1 cellular context compared by ENCODE assay signal in the genomic region with DNA sequence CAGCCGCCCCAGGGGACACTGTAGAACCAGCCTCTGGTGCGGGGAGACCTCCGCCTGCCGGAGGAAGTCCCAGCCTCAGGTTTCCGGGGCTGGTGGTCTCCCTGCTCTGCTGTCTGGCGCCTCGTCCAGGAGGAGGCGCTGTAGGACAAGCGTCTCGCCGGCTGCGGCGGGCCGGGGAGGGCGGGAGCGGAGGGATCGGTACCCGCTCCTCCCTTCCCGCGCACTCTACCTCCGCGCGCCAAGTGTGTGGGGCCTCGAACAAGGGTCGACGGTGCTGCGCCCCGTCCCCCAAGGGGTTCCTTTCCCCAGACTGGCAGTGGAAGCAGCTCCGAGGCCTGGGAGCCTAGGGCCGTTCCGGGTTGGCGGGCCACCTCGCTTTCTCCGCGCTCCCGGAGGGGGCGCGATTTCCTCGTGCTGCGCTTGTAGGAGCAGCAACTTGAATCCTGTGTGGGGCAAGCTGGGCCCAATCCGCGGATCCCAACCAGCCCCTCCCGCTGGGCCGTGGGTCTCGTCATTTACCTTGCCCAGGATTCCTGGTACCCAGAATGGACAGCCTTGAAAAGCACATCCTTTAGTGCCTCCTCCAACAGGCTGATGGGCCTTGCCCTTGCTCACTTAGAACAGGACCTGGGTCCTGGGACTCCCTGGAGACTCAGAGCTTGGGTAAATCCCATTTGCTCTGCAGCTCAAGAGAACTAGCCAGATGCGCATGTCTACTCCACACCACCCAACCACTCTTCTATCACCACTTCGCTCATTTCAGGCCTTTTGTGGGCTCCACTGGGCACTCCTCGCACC.
TF ChIP-seq lines count a peak whose summit lies in the region.

No MANE protein-coding gene starts in this region.

TF ChIP-seq in HEK293, 187 proteins besides CTCF, POLR2A, EP300 and RAD21 (continued from another document and continues in another):
- TF ChIP-seq, protein P1, sequence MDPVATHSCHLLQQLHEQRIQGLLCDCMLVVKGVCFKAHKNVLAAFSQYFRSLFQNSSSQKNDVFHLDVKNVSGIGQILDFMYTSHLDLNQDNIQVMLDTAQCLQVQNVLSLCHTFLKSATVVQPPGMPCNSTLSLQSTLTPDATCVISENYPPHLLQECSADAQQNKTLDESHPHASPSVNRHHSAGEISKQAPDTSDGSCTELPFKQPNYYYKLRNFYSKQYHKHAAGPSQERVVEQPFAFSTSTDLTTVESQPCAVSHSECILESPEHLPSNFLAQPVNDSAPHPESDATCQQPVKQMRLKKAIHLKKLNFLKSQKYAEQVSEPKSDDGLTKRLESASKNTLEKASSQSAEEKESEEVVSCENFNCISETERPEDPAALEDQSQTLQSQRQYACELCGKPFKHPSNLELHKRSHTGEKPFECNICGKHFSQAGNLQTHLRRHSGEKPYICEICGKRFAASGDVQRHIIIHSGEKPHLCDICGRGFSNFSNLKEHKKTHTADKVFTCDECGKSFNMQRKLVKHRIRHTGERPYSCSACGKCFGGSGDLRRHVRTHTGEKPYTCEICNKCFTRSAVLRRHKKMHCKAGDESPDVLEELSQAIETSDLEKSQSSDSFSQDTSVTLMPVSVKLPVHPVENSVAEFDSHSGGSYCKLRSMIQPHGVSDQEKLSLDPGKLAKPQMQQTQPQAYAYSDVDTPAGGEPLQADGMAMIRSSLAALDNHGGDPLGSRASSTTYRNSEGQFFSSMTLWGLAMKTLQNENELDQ (tag by site-specific recombination; IDR thresholded peaks at IDR 0.05; ENCODE audit: low read depth): no peak
- TF ChIP-seq ZFP41 (tag by site-specific recombination; IDR thresholded peaks at IDR 0.05; ENCODE audit: borderline replicate concordance) (no peak), ZNF514 (tag by site-specific recombination; IDR thresholded peaks at IDR 0.05) (no peak), ZNF155 (tag by site-specific recombination; IDR thresholded peaks at IDR 0.05) (no peak), ZNF776 (tag by site-specific recombination; IDR thresholded peaks at IDR 0.05; ENCODE audit: borderline replicate concordance) (no peak), ZNF571 (tag by site-specific recombination; IDR thresholded peaks at IDR 0.05) (no peak), ZNF37A (tag by site-specific recombination; IDR thresholded peaks at IDR 0.05) (no peak), ZNF654 (tag by site-specific recombination; IDR thresholded peaks at IDR 0.05; ENCODE audit: low read depth) (no peak), GLIS1 (tag by site-specific recombination; IDR thresholded peaks at IDR 0.05) (no peak), YY1 (tag by site-specific recombination; IDR thresholded peaks at IDR 0.05) (no peak), ZNF114 (tag by site-specific recombination; IDR thresholded peaks at IDR 0.05) (no peak), MYNN (tag by site-specific recombination; IDR thresholded peaks at IDR 0.05; ENCODE audit: borderline replicate concordance) (no peak), HOXD13 (CRISPR knock-in tag; IDR thresholded peaks at IDR 0.05; ENCODE audit: borderline replicate concordance) (no peak), ZNF624 (tag by site-specific recombination; IDR thresholded peaks at IDR 0.05) (no peak), SP2 (tag by site-specific recombination; IDR thresholded peaks at IDR 0.05) (peak; percentile 38), EGR2 (tag by site-specific recombination; IDR thresholded peaks at IDR 0.05; ENCODE audit: low read depth) (no peak), ZIC2 (tag by site-specific recombination; IDR thresholded peaks at IDR 0.05) (no peak), ZNF837 (tag by site-specific recombination; IDR thresholded peaks at IDR 0.05) (no peak), ZNF138 (tag by site-specific recombination; IDR thresholded peaks at IDR 0.05; ENCODE audit: borderline replicate concordance) (no peak), ZNF658 (tag by site-specific recombination; IDR thresholded peaks at IDR 0.05) (no peak), ZNF335 (tag by site-specific recombination; conservative IDR thresholded peaks at IDR 0.05) (peak; percentile 52), HOXC10 (CRISPR knock-in tag; IDR thresholded peaks at IDR 0.05) (no peak), BCL11A (tag by site-specific recombination; IDR thresholded peaks at IDR 0.05; ENCODE audit: low read depth) (no peak), ZXDB (tag by site-specific recombination; IDR thresholded peaks at IDR 0.05) (0 out of 2 replicates have a peak, but pooled peaks have one; percentile 45), SCRT2 (tag by site-specific recombination; IDR thresholded peaks at IDR 0.05) (no peak), ZNF473 (tag by site-specific recombination; IDR thresholded peaks at IDR 0.05) (no peak), ZNF529 (tag by site-specific recombination; IDR thresholded peaks at IDR 0.05; ENCODE audit: insufficient replicate concordance) (no peak), ZNF791 (tag by site-specific recombination; IDR thresholded peaks at IDR 0.05) (no peak)
- TF ChIP-seq, protein P2, sequence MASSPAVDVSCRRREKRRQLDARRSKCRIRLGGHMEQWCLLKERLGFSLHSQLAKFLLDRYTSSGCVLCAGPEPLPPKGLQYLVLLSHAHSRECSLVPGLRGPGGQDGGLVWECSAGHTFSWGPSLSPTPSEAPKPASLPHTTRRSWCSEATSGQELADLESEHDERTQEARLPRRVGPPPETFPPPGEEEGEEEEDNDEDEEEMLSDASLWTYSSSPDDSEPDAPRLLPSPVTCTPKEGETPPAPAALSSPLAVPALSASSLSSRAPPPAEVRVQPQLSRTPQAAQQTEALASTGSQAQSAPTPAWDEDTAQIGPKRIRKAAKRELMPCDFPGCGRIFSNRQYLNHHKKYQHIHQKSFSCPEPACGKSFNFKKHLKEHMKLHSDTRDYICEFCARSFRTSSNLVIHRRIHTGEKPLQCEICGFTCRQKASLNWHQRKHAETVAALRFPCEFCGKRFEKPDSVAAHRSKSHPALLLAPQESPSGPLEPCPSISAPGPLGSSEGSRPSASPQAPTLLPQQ (tag by site-specific recombination; IDR thresholded peaks at IDR 0.05): 0 out of 2 replicates have a peak, but pooled peaks have one; percentile 50
- TF ChIP-seq, protein P3, sequence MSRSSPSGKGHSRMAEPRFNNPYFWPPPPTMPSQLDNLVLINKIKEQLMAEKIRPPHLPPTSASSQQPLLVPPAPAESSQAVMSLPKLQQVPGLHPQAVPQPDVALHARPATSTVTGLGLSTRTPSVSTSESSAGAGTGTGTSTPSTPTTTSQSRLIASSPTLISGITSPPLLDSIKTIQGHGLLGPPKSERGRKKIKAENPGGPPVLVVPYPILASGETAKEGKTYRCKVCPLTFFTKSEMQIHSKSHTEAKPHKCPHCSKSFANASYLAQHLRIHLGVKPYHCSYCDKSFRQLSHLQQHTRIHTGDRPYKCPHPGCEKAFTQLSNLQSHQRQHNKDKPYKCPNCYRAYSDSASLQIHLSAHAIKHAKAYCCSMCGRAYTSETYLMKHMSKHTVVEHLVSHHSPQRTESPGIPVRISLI (tag by site-specific recombination; IDR thresholded peaks at IDR 0.05): no peak
- TF ChIP-seq, protein P4, sequence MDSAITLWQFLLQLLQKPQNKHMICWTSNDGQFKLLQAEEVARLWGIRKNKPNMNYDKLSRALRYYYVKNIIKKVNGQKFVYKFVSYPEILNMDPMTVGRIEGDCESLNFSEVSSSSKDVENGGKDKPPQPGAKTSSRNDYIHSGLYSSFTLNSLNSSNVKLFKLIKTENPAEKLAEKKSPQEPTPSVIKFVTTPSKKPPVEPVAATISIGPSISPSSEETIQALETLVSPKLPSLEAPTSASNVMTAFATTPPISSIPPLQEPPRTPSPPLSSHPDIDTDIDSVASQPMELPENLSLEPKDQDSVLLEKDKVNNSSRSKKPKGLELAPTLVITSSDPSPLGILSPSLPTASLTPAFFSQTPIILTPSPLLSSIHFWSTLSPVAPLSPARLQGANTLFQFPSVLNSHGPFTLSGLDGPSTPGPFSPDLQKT (IDR thresholded peaks at IDR 0.05; ENCODE audit: borderline replicate concordance, low read depth, low read length): no peak
- TF ChIP-seq, protein P5, sequence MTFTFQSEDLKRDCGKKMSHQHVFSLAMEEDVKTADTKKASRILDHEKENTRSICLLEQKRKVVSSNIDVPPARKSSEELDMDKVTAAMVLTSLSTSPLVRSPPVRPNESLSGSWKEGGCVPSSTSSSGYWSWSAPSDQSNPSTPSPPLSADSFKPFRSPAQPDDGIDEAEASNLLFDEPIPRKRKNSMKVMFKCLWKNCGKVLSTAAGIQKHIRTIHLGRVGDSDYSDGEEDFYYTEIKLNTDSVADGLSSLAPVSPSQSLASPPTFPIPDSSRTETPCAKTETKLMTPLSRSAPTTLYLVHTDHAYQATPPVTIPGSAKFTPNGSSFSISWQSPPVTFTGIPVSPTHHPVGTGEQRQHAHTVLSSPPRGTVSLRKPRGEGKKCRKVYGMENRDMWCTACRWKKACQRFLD (tag by site-specific recombination; IDR thresholded peaks at IDR 0.05): no peak
- TF ChIP-seq, protein P6, sequence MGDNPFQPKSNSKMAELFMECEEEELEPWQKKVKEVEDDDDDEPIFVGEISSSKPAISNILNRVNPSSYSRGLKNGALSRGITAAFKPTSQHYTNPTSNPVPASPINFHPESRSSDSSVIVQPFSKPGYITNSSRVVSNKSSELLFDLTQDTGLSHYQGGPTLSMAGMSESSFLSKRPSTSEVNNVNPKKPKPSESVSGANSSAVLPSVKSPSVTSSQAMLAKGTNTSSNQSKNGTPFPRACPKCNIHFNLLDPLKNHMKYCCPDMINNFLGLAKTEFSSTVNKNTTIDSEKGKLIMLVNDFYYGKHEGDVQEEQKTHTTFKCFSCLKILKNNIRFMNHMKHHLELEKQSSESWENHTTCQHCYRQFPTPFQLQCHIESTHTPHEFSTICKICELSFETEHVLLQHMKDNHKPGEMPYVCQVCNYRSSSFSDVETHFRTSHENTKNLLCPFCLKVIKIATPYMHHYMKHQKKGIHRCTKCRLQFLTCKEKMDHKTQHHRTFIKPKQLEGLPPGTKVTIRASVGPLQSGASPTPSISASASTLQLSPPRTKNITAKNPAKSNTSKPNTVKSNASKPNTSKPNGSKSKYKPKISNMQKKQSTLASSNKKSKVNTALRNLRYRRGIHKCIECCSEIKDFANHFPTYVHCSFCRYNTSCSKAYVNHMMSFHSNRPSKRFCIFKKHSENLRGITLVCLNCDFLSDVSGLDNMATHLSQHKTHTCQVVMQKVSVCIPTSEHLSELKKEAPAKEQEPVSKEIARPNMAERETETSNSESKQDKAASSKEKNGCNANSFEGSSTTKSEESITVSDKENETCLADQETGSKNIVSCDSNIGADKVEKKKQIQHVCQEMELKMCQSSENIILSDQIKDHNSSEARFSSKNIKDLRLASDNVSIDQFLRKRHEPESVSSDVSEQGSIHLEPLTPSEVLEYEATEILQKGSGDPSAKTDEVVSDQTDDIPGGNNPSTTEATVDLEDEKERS (tag by site-specific recombination; IDR thresholded peaks at IDR 0.05): no peak
- TF ChIP-seq, protein P7, sequence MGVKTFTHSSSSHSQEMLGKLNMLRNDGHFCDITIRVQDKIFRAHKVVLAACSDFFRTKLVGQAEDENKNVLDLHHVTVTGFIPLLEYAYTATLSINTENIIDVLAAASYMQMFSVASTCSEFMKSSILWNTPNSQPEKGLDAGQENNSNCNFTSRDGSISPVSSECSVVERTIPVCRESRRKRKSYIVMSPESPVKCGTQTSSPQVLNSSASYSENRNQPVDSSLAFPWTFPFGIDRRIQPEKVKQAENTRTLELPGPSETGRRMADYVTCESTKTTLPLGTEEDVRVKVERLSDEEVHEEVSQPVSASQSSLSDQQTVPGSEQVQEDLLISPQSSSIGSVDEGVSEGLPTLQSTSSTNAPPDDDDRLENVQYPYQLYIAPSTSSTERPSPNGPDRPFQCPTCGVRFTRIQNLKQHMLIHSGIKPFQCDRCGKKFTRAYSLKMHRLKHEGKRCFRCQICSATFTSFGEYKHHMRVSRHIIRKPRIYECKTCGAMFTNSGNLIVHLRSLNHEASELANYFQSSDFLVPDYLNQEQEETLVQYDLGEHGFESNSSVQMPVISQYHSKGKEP (tag by site-specific recombination; IDR thresholded peaks at IDR 0.05): no peak
- TF ChIP-seq, protein P8, sequence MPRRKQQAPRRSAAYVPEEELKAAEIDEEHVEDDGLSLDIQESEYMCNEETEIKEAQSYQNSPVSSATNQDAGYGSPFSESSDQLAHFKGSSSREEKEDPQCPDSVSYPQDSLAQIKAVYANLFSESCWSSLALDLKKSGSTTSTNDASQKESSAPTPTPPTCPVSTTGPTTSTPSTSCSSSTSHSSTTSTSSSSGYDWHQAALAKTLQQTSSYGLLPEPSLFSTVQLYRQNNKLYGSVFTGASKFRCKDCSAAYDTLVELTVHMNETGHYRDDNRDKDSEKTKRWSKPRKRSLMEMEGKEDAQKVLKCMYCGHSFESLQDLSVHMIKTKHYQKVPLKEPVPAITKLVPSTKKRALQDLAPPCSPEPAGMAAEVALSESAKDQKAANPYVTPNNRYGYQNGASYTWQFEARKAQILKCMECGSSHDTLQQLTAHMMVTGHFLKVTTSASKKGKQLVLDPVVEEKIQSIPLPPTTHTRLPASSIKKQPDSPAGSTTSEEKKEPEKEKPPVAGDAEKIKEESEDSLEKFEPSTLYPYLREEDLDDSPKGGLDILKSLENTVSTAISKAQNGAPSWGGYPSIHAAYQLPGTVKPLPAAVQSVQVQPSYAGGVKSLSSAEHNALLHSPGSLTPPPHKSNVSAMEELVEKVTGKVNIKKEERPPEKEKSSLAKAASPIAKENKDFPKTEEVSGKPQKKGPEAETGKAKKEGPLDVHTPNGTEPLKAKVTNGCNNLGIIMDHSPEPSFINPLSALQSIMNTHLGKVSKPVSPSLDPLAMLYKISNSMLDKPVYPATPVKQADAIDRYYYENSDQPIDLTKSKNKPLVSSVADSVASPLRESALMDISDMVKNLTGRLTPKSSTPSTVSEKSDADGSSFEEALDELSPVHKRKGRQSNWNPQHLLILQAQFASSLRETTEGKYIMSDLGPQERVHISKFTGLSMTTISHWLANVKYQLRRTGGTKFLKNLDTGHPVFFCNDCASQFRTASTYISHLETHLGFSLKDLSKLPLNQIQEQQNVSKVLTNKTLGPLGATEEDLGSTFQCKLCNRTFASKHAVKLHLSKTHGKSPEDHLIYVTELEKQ (tag by site-specific recombination; IDR thresholded peaks at IDR 0.05; ENCODE audit: borderline replicate concordance): no peak
- TF ChIP-seq, protein P9, sequence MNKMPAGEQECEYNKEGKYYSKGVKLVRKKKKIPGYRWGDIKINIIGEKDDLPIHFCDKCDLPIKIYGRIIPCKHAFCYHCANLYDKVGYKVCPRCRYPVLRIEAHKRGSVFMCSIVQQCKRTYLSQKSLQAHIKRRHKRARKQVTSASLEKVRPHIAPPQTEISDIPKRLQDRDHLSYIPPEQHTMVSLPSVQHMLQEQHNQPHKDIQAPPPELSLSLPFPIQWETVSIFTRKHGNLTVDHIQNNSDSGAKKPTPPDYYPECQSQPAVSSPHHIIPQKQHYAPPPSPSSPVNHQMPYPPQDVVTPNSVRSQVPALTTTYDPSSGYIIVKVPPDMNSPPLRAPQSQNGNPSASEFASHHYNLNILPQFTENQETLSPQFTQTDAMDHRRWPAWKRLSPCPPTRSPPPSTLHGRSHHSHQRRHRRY (tag by site-specific recombination; IDR thresholded peaks at IDR 0.05): no peak
